Comparison of ENCODE assay signal across 8 cellular contexts in genomic region chr2:28621172-28622100, GRCh38.
DNase-seq lines count a peak whose midpoint lies in the region; TF ChIP-seq lines count a peak whose summit lies in the region.

No MANE protein-coding gene starts in this region.

- TF ChIP-seq CTCF in A673 (conservative IDR thresholded peaks at IDR 0.05; ENCODE audit: low read depth, low read length) (0 out of 2 replicates have a peak, but pooled peaks have one; percentile 21), HEK293 (tag by site-specific recombination; IDR thresholded peaks at IDR 0.05) (peak; percentile 46), Peyer's patch (IDR thresholded peaks at IDR 0.05) (peak in 4 of 6 experiments; percentile 21 to 68 (median 58)), fibroblast of the aortic adventitia (IDR thresholded peaks at IDR 0.05; ENCODE audit: insufficient read depth, low read length) (peak; percentile 29)

- no peak overlapping the region for H3K9ac ChIP-seq in neuronal stem cell (ENCODE audit: low read depth, low read length, poor library complexity)

- H2AFZ ChIP-seq in neuronal stem cell (ENCODE audit: low read length): peak overlapping the region; percentile 10

- no peak overlapping the region for H2BK5ac ChIP-seq in neuronal stem cell (ENCODE audit: low read length)

- H3K36me3 ChIP-seq in A673 (ENCODE audit: insufficient read depth, low read length, poor library complexity, severe bottlenecking): no peaks in the 10 kb centered on the region
- no peaks in the 10 kb centered on the region for H3K36me3 ChIP-seq in HEK293 (ENCODE audit: control insufficient read depth in 2 of 2, insufficient read depth in 1 of 2, low read length in 2 of 2)
- H3K36me3 ChIP-seq in Peyer's patch: no peaks in the 10 kb centered on the region
- H3K36me3 ChIP-seq in neuronal stem cell (replicated peaks in 1 of 2; ENCODE audit: control insufficient read depth in 2 of 2, insufficient read depth in 2 of 2, low read length in 2 of 2): no peaks in the 10 kb centered on the region

- POLR2A ChIA-PET in A673 (lab: Charles Lee; ENCODE audit: low non-redundant PET) (no interaction called here), HEK293 (lab: Yijun Ruan, JAX) (interaction anchor here (0.8 to 1.5 kb wide), 2 partner anchors 27 to 130 kb away, joined by 3 to 4 read pairs; partner anchors contain the start of gene PPP1CB)

- intact Hi-C loops in A673 (cut with micrococcal nuclease; ENCODE audit: unreplicated experiment): no loop called here

- no peak overlapping the region for H3K23ac ChIP-seq in neuronal stem cell (ENCODE audit: low read depth, low read length, poor library complexity)

- H3K4me2 ChIP-seq in neuronal stem cell (ENCODE audit: insufficient read depth, low read length, poor library complexity, severe bottlenecking): peak overlapping the region; percentile 35

- no peak overlapping the region for H2BK15ac ChIP-seq in neuronal stem cell (ENCODE audit: low read length)

- CTCF ChIA-PET in A673 (lab: Charles Lee) (no interaction called here), HEK293 (lab: Yijun Ruan, JAX) (interaction anchor here (0.7 to 2.5 kb wide), 9 partner anchors 9 to 188 kb away, joined by 3 to 10 read pairs (median 4); no protein-coding TSS in a partner anchor)

- H3K18ac ChIP-seq in neuronal stem cell (ENCODE audit: low read length): peak overlapping the region; percentile 9

- no peak overlapping the region for H3K4me3 ChIP-seq in A673 (ENCODE audit: low read depth, low read length, poor library complexity, severe bottlenecking)
- H3K4me3 ChIP-seq in HEK293 (ENCODE audit: low read depth, low read length): no peak overlapping the region
- no peak overlapping the region for H3K4me3 ChIP-seq in Peyer's patch
- H3K4me3 ChIP-seq in fibroblast of the aortic adventitia (ENCODE audit: low read depth, low read length): no peak overlapping the region
- peak overlapping the region in 1 of 2 donors; percentile 0 for H3K4me3 ChIP-seq in neuronal stem cell (ENCODE audit: low read length in 2 of 2)

- no peak overlapping the region for H4K8ac ChIP-seq in neuronal stem cell (ENCODE audit: low read depth, low read length)

- H3K79me1 ChIP-seq in neuronal stem cell (ENCODE audit: low read depth, low read length): no peaks in the 10 kb centered on the region

- H3K27me3 ChIP-seq in A673 (replicated peaks; ENCODE audit: insufficient read depth, low read depth, low read length, poor library complexity) (no peaks in the 10 kb centered on the region), Peyer's patch (no peaks in the 10 kb centered on the region), neuronal stem cell (ENCODE audit: control insufficient read depth in 3 of 3, insufficient read depth in 3 of 3, low read depth in 1 of 3, low read length in 3 of 3) (no peaks in the 10 kb centered on the region)

- H3K14ac ChIP-seq in neuronal stem cell (ENCODE audit: low read length): no peak overlapping the region

- no peak overlapping the region for H2BK120ac ChIP-seq in neuronal stem cell (ENCODE audit: low read depth, low read length)

- H2BK12ac ChIP-seq in neuronal stem cell (ENCODE audit: low read length): no peak overlapping the region

- H3K9me3 ChIP-seq in A673 (ENCODE audit: low read depth, low read length, poor library complexity, severe bottlenecking) (no peaks in the 10 kb centered on the region), HEK293 (ENCODE audit: control insufficient read depth, insufficient read depth, low read depth, low read length) (no peaks in the 10 kb centered on the region), Peyer's patch (no peaks in the 10 kb centered on the region), neuronal stem cell (replicated peaks in 1 of 2; ENCODE audit: control insufficient read depth in 2 of 2, insufficient read depth in 1 of 2, low read depth in 1 of 2, low read length in 2 of 2) (peaks cover 0 to 5% of the 10 kb centered on the region in 2 donors)

- DNase-seq in A673 (ENCODE audit: low spot score) (peak; percentile 74), Peyer's patch (peak; percentile 76 to 92 (median 79)), fibroblast of the aortic adventitia (ENCODE audit: low read depth) (peak; percentile 91), neuronal stem cell (ENCODE audit: low spot score) (peak; percentile 32), substantia nigra (lab: John Stamatoyannopoulos, UW) (peak in 31 of 49 donors; percentile 5 to 70 (median 31)), NCI-H524 treated with DMSO at 0.1 percent for 48 hours (lab: John Stamatoyannopoulos, UW) (no peak)
- DNase-seq in activated T-helper 9 cell treated with anti-CD3 and anti-CD28 coated beads, Interleukin-2, amount 50 U/mL, for 16 hours (ENCODE audit: low read depth): peak; percentile 54

- H3K4me1 ChIP-seq in A673 (ENCODE audit: insufficient read depth, low read length, poor library complexity, severe bottlenecking): peaks cover 22% of the 10 kb centered on the region
- no peaks in the 10 kb centered on the region for H3K4me1 ChIP-seq in HEK293 (ENCODE audit: control insufficient read depth, insufficient read depth, low read length)
- H3K4me1 ChIP-seq in Peyer's patch: peaks cover 15 to 70% (median 28%) of the 10 kb centered on the region in 4 donors
- peaks cover 20 to 21% of the 10 kb centered on the region in 2 donors for H3K4me1 ChIP-seq in neuronal stem cell (ENCODE audit: control insufficient read depth in 2 of 2, insufficient read depth in 1 of 2, low read depth in 1 of 2, low read length in 2 of 2)

- no TSS peak for BruUV-seq in A673 (replicated peaks; lab: Mats Ljungman, UMichigan)

- H3K27ac ChIP-seq in A673 (ENCODE audit: low read depth, low read length, poor library complexity, severe bottlenecking) (peak overlapping the region; percentile 35), HEK293 (ENCODE audit: extremely low read depth, low read depth, low read length) (no peak overlapping the region), Peyer's patch (peak overlapping the region; percentile 75 to 93 (median 87)), neuronal stem cell (replicated peaks; ENCODE audit: low read length) (peak overlapping the region; percentile 24), substantia nigra (ENCODE audit: low read depth, low read length, poor library complexity, severe bottlenecking) (peak overlapping the region; percentile 64)

- no peak overlapping the region for H3K4ac ChIP-seq in neuronal stem cell (ENCODE audit: low read length)

- no CpG with 5 or more reads among the region's 15 CpGs for WGBS in neuronal stem cell (ENCODE audit: extremely low coverage in 2 of 2, insufficient read length in 2 of 2, insufficient replicate concordance in 1 of 2), 2 donors

- TF ChIP-seq POLR2A in Peyer's patch (IDR thresholded peaks at IDR 0.05): peak in 1 of 2 donors; percentile 30

- H2AK5ac ChIP-seq in neuronal stem cell (ENCODE audit: low read depth, low read length): no peak overlapping the region

- H4K91ac ChIP-seq in neuronal stem cell (ENCODE audit: low read depth, low read length, poor library complexity): no peak overlapping the region

TF ChIP-seq in HEK293, 187 proteins besides CTCF, POLR2A, EP300 and RAD21 (continues in another document):
- peak; percentile 45; the same call in 1 of the 2 replicates for TF ChIP-seq ZIC2 (tag by site-specific recombination; IDR thresholded peaks at IDR 0.05)
- TF ChIP-seq ZNF24 (tag by site-specific recombination; IDR thresholded peaks at IDR 0.05): no peak
- TF ChIP-seq KLF16 (tag by site-specific recombination; IDR thresholded peaks at IDR 0.05): no peak
- no peak for TF ChIP-seq ZNF184 (tag by site-specific recombination; IDR thresholded peaks at IDR 0.05)
- peak; percentile 81 for TF ChIP-seq ZNF629 (tag by site-specific recombination; IDR thresholded peaks at IDR 0.05)
- no peak for TF ChIP-seq RBAK (tag by site-specific recombination; IDR thresholded peaks at IDR 0.05)
- TF ChIP-seq ZNF624 (tag by site-specific recombination; IDR thresholded peaks at IDR 0.05): no peak
- no peak for TF ChIP-seq GLIS2 (tag by site-specific recombination; IDR thresholded peaks at IDR 0.05)
- no peak for TF ChIP-seq GLI4 (tag by site-specific recombination; IDR thresholded peaks at IDR 0.05)
- peak; percentile 65; the same call in 1 of the 2 replicates for TF ChIP-seq ZBTB20 (tag by site-specific recombination; IDR thresholded peaks at IDR 0.05)
- no peak for TF ChIP-seq ZNF202 (tag by site-specific recombination; IDR thresholded peaks at IDR 0.05; ENCODE audit: borderline replicate concordance)
- TF ChIP-seq IKZF3 (tag by site-specific recombination; IDR thresholded peaks at IDR 0.05): no peak
- TF ChIP-seq GLIS1 (tag by site-specific recombination; IDR thresholded peaks at IDR 0.05): no peak
- TF ChIP-seq ZNF561 (tag by site-specific recombination; IDR thresholded peaks at IDR 0.05; ENCODE audit: borderline replicate concordance): no peak
- TF ChIP-seq TCF7L2 (IDR thresholded peaks at IDR 0.05; ENCODE audit: borderline replicate concordance, low read depth, low read length): no peak
- no peak for TF ChIP-seq ZNF530 (tag by site-specific recombination; IDR thresholded peaks at IDR 0.05; ENCODE audit: low read depth)
- TF ChIP-seq ZNF114 (tag by site-specific recombination; IDR thresholded peaks at IDR 0.05): no peak
